10 cellular contexts compared by ENCODE assay signal in genomic region chr17:40074871-40075215, GRCh38. TPM values are rescaled to one million over a fixed set of nuclear protein-coding genes. Genes with fewer than 3 reads are reported as not detected.
DNase-seq lines count a peak whose midpoint lies in the region; ATAC-seq and TF ChIP-seq lines count a peak whose summit lies in the region.
"Had no signal": no experiment of that assay in that cellular context is flagged by ENCODE, and none has a peak within 500 bp of the region (broad histone marks: within the 10 kb centered on the region; RNA-seq: fewer than 3 reads in every experiment).

No MANE protein-coding gene starts in this region.

- H3K4me3 ChIP-seq in duodenal mucosa (ENCODE audit: low read depth in 1 of 2, low read length in 2 of 2) (peak overlapping the region; percentile 23 to 33), thoracic aorta (peak overlapping the region; percentile 45)

- H3K27me3 ChIP-seq in duodenal mucosa (ENCODE audit: control insufficient read depth in 1 of 2, insufficient read depth in 2 of 2, low read length in 2 of 2) (no peaks in the 10 kb centered on the region), thoracic aorta (replicated peaks; ENCODE audit: insufficient read depth) (no peaks in the 10 kb centered on the region)

- H3K9me3 ChIP-seq in duodenal mucosa (ENCODE audit: control insufficient read depth in 1 of 2, low read length in 2 of 2) (no peaks in the 10 kb centered on the region), thoracic aorta (no peaks in the 10 kb centered on the region)

- peak overlapping the region; percentile 72 to 86 for H3K9ac ChIP-seq in duodenal mucosa (ENCODE audit: low read depth in 1 of 2, low read length in 2 of 2)

- H3K27ac ChIP-seq in duodenal mucosa (ENCODE audit: low read depth, low read length) (peak overlapping the region; percentile 96), thoracic aorta (peak overlapping the region; percentile 92 to 95)

- TF ChIP-seq CTCF in mesothelial cell of epicardium (IDR thresholded peaks at IDR 0.05; ENCODE audit: unreplicated experiment) (no peak), thoracic aorta (IDR thresholded peaks at IDR 0.05) (no peak)

- no peak for ATAC-seq in thoracic aorta (ENCODE audit: insufficient number of reproducible peaks, low FRiP score, low read depth)

- H3K4me1 ChIP-seq in duodenal mucosa (ENCODE audit: control insufficient read depth in 1 of 2, insufficient read depth in 2 of 2, low read length in 2 of 2) (peaks cover 69 to 77% of the 10 kb centered on the region in 2 donors), thoracic aorta (ENCODE audit: control insufficient read depth in 1 of 2, low read depth in 2 of 2) (peaks cover 70 to 79% of the 10 kb centered on the region in 2 donors)

- H3K27ac Mint-ChIP-seq in mesothelial cell of epicardium = peak overlapping the region; percentile 31
- H3K27ac Mint-ChIP-seq: activated CD8-positive, alpha-beta memory T cell treated with anti-CD3 and anti-CD28 coated beads, Interleukin-2, amount 10 ng/mL, durations not matched to agents 7 days and 5 days had no signal

- no peaks in the 10 kb centered on the region for H3K9me3 Mint-ChIP-seq in mesothelial cell of epicardium

- H3K4me3 Mint-ChIP-seq in mesothelial cell of epicardium = no peak overlapping the region
- H3K4me3 Mint-ChIP-seq: activated CD8-positive, alpha-beta memory T cell treated with anti-CD3 and anti-CD28 coated beads, Interleukin-2, amount 10 ng/mL, durations not matched to agents 7 days and 5 days had no signal

- H3K27me3 Mint-ChIP-seq in mesothelial cell of epicardium (ENCODE audit: low read depth) = no peaks in the 10 kb centered on the region
- H3K27me3 Mint-ChIP-seq: activated CD8-positive, alpha-beta memory T cell treated with anti-CD3 and anti-CD28 coated beads, Interleukin-2, amount 10 ng/mL, durations not matched to agents 7 days and 5 days had no signal

- peaks cover 51% of the 10 kb centered on the region for H3K4me1 Mint-ChIP-seq in mesothelial cell of epicardium

- peaks cover 7 to 33% of the 10 kb centered on the region in 2 donors for H3K36me3 ChIP-seq in duodenal mucosa (ENCODE audit: control insufficient read depth in 1 of 2, insufficient read depth in 2 of 2, low read length in 2 of 2)
- H3K36me3 ChIP-seq in thoracic aorta = peaks cover 25% of the 10 kb centered on the region

- peaks cover 6% of the 10 kb centered on the region for H3K36me3 Mint-ChIP-seq in mesothelial cell of epicardium
- H3K36me3 Mint-ChIP-seq: activated CD8-positive, alpha-beta memory T cell treated with anti-CD3 and anti-CD28 coated beads, Interleukin-2, amount 10 ng/mL, durations not matched to agents 7 days and 5 days had no signal

- DNase-seq in NCI-H2196 treated with DMSO at 0.1 percent for 48 hours (lab: John Stamatoyannopoulos, UW; ENCODE audit: unreplicated experiment) = peak; percentile 41
- no peak for DNase-seq in mesothelial cell of epicardium (ENCODE audit: low spot score in 2 of 2, unreplicated experiment in 2 of 2)
- no peak for DNase-seq in thoracic aorta (ENCODE audit: low spot score)
- no peak for DNase-seq in T-helper 9 cell
- DNase-seq in stimulated activated CD4-positive, alpha-beta T cell treated with anti-CD3 and anti-CD28 coated beads, Interleukin-4, amount 100 ng/mL, for 4 hours = no peak
- DNase-seq in activated gamma-delta T cell (lab: John Stamatoyannopoulos, UW) = no peak
- no peak for DNase-seq in cerebellum (ENCODE audit: low spot score)
- DNase-seq: cerebellar nuclear complex had no signal

RNA-seq across cellular contexts. Expression of gene THRA, which starts 12.1 kb away (rescaled TPM):
- 42.4 to 44.3 TPM (median 43.6 TPM) in 3 replicates for total RNA-seq in mesothelial cell of epicardium
- total RNA-seq in thoracic aorta = 10 to 100 TPM; 64.8 to 75.0 TPM
- total RNA-seq in cerebellum = 69.7 TPM

RNA-seq across cellular contexts. Expression of gene MED24, which starts 20.6 kb away (rescaled TPM):
- total RNA-seq in mesothelial cell of epicardium = 125 to 131 TPM (median 130 TPM) in 3 replicates
- total RNA-seq in thoracic aorta = 10 to 100 TPM; 72.0 to 82.9 TPM
- 75.9 TPM for total RNA-seq in cerebellum

RNA-seq across cellular contexts. Expression of gene NR1D1, which starts 25.5 kb away (rescaled TPM):
- 2.4 to 2.6 TPM (median 2.6 TPM) in 3 replicates for total RNA-seq in mesothelial cell of epicardium
- 10 to 100 TPM; 10.3 to 29.1 TPM for total RNA-seq in thoracic aorta
- 0.54 TPM for total RNA-seq in cerebellum

RNA-seq across cellular contexts. Expression of gene MSL1, which starts 46.9 kb away (rescaled TPM):
- total RNA-seq in mesothelial cell of epicardium = 132 to 139 TPM (median 135 TPM) in 3 replicates
- 100 to 1,000 TPM in 1 of 2 donors, 10 to 100 TPM in 1; 69.3 to 107 TPM for total RNA-seq in thoracic aorta
- total RNA-seq in cerebellum = 84.8 TPM

RNA-seq across cellular contexts. Expression of gene CSF3, which starts 59.6 kb away (rescaled TPM):
- total RNA-seq in mesothelial cell of epicardium = not detected in 3 replicates
- total RNA-seq in thoracic aorta = 10 to 100 TPM in 1 of 2 donors, not detected in 1; 43.2 TPM
- total RNA-seq in cerebellum = 0.27 TPM
- total RNA-seq: activated CD8-positive, alpha-beta memory T cell treated with anti-CD3 and anti-CD28 coated beads, Interleukin-2, amount 10 ng/mL, durations not matched to agents 7 days and 5 days had no signal
